Comparison of ENCODE assay signal across 8 cellular contexts in the genomic region with DNA sequence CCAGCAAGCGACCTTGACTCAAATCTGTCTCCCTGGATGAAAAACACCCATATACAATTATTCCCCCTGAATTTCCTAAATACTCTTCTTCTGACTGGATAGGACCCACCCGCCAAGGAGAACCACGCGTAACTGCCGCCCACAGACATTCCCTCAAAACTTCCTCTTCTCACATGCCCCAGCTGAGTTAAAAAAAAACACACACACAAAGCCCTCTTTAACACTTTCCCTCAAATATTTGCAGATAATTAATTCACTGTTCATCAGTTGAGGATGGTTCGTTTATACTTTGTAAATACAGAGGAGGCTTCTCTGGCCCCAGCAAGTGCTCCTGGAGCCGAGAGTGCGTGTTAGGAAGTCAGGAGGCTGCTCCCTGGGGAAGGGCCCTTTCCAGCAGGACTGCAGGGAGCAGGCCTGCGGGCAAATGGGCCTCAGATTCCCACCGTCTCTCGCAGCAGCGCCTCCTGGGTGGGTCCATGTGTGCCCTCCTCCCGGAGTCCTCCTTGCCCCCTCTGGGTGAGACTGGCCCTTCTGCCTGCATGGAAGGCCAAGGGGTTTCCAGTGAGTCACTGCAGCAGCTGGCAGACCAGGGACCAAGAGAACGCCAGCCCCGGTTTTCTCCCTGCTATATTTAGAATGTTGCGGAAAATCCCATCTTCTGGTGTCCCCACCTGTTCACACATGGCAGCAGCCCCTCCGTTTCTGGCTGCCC. TPM values are rescaled to one million over a fixed set of nuclear protein-coding genes. Genes with fewer than 3 reads are reported as not detected.
DNase-seq lines count a peak whose midpoint lies in the region; ATAC-seq and TF ChIP-seq lines count a peak whose summit lies in the region.

No MANE protein-coding gene starts in this region.

- peak overlapping the region; percentile 28 for H2AFZ ChIP-seq in smooth muscle cell (ENCODE audit: low read depth)

- no peak for DNase-seq in activated CD4-positive, CD25-positive, alpha-beta regulatory T cell treated with anti-CD3 and anti-CD28 coated beads, Interleukin-2, amount 50 U/mL, for 72 hours
- DNase-seq in SHP77 (lab: John Stamatoyannopoulos, UW) (peak; percentile 43 to 59), globus pallidus (ENCODE audit: low spot score) (peak; percentile 38), smooth muscle cell (lab: John Stamatoyannopoulos, UW; ENCODE audit: unreplicated experiment) (peak; percentile 17), NCI-H226 (no peak), HAP-1 (ENCODE audit: low spot score in 2 of 2) (no peak)

- peak overlapping the region; percentile 93 for H3K27ac ChIP-seq in smooth muscle cell (ENCODE audit: low read depth)

- 40% methylated on average over 17 of the region's 17 CpGs for WGBS in smooth muscle cell (ENCODE audit: low lambda C conversion rate)

- H3K27me3 ChIP-seq in smooth muscle cell (ENCODE audit: low read depth), result no peaks in the 10 kb centered on the region
- H3K27me3 ChIP-seq in HAP-1 (ENCODE audit: low read depth), result no peaks in the 10 kb centered on the region

- H3K4me3 ChIP-seq in smooth muscle cell, result no peak overlapping the region
- no peak overlapping the region for H3K4me3 ChIP-seq in HAP-1

- H3K4me2 ChIP-seq in smooth muscle cell, result peak overlapping the region; percentile 64

- H3K9ac ChIP-seq in smooth muscle cell (ENCODE audit: low read depth), result peak overlapping the region; percentile 78

- no peaks in the 10 kb centered on the region for H3K36me3 ChIP-seq in smooth muscle cell (ENCODE audit: low read depth)
- H3K36me3 ChIP-seq in HAP-1 (replicated peaks), result no peaks in the 10 kb centered on the region

- no peaks in the 10 kb centered on the region for H3K79me2 ChIP-seq in smooth muscle cell (ENCODE audit: low read depth)

- in situ Hi-C loops in HAP-1 (cut with MboI; ENCODE audit: low sequenced_read_pairs), result no loop called here

- no peaks in the 10 kb centered on the region for H4K20me1 ChIP-seq in smooth muscle cell (ENCODE audit: low read depth)

- no peaks in the 10 kb centered on the region for H3K9me3 ChIP-seq in smooth muscle cell (replicated peaks; ENCODE audit: low read depth)
- no peaks in the 10 kb centered on the region for H3K9me3 ChIP-seq in HAP-1

- no peak for TF ChIP-seq CTCF in smooth muscle cell (IDR thresholded peaks at IDR 0.05; ENCODE audit: borderline replicate concordance, insufficient read depth, poor library complexity, severe bottlenecking)

- peak; percentile 25 to 49 for ATAC-seq in activated CD4-positive, CD25-positive, alpha-beta regulatory T cell treated with anti-CD3 and anti-CD28 coated beads, Interleukin-2, amount 50 U/mL, for 24 hours
- ATAC-seq in HG03108 (IDR thresholded peaks at IDR 0.05; ENCODE audit: unreplicated experiment), result no peak

- H3F3A ChIP-seq in smooth muscle cell (ENCODE audit: low read depth), result no peaks in the 10 kb centered on the region

- H3K4me1 ChIP-seq in smooth muscle cell (ENCODE audit: low read depth), result no peaks in the 10 kb centered on the region
- no peaks in the 10 kb centered on the region for H3K4me1 ChIP-seq in HAP-1

RNA-seq across cellular contexts. Expression of gene MGLL, which starts 46.8 kb away (rescaled TPM):
- 4.4 and 13.6 TPM in 2 replicates for total RNA-seq in smooth muscle cell
- 22.5 and 37.3 TPM in 2 replicates for polyA plus RNA-seq in smooth muscle cell

Comparison
In these comparisons a context has a peak if more than half of its experiments do, and no peak if none do; other contexts are left out.
1. DNase-seq: peak in SHP77 (2 of 2), globus pallidus (single experiment) and smooth muscle cell (single experiment); none in activated CD4-positive, CD25-positive, alpha-beta regulatory T cell treated with anti-CD3 and anti-CD28 coated beads, Interleukin-2, amount 50 U/mL, for 72 hours (single experiment), NCI-H226 (single experiment) and HAP-1 (0 of 2).